Comparison of ENCODE assay signal across 9 cellular contexts in the genomic region with DNA sequence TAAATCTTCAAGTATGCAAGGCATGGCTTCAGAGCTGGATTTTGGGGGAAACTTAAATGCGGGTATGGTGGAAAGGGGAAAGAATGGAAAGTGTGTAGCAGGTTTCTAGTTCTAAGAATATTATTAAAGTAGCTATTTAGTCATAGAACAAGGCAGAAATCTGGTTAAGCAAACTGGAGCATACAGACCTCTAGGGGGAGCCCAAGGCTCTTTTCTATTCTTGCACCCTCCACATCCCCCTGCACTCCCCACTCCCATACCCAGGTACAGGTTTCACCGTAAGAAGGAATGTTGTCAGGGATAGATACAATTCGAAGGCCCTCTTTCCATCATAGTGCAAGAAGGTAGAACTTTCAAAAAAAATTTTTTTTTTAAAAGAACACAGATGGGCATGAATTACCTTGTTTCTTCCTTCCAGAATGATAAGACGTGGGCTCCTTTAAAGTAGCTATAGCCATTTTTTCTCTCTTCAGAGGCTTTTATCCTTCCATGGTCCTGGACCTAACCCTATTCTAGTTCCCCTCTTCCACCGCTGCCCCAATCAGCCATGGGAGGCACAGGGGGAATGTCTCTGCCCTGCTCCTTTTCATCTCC. TPM values are rescaled to one million over a fixed set of nuclear protein-coding genes. Genes with fewer than 3 reads are reported as not detected.
DNase-seq lines count a peak whose midpoint lies in the region; ATAC-seq and TF ChIP-seq lines count a peak whose summit lies in the region.
"Had no signal": no experiment of that assay in that cellular context is flagged by ENCODE, and none has a peak within 500 bp of the region (broad histone marks: within the 10 kb centered on the region; RNA-seq: fewer than 3 reads in every experiment).

No MANE protein-coding gene starts in this region.

- H3F3A ChIP-seq in SK-N-SH (replicated peaks; ENCODE audit: insufficient read depth) = no peaks in the 10 kb centered on the region

- H3K4me1 Mint-ChIP-seq in activated CD4-positive, alpha-beta memory T cell treated with anti-CD3 and anti-CD28 coated beads for 36 hours (ENCODE audit: low read depth) = no peaks in the 10 kb centered on the region
- no peaks in the 10 kb centered on the region for H3K4me1 Mint-ChIP-seq in activated CD4-positive, alpha-beta memory T cell treated with anti-CD3 and anti-CD28 coated beads, Interleukin-2, amount 10 ng/mL, durations not matched to agents 7 days and 5 days
- H3K4me1 Mint-ChIP-seq in T-helper 17 cell = no peaks in the 10 kb centered on the region

- POLR2A ChIA-PET in activated CD4-positive, alpha-beta memory T cell treated with anti-CD3 and anti-CD28 coated beads for 36 hours (lab: Charles Lee) = no interaction called here
- POLR2A ChIA-PET in activated CD4-positive, alpha-beta memory T cell treated with anti-CD3 and anti-CD28 coated beads, Interleukin-2, amount 10 ng/mL, durations not matched to agents 7 days and 5 days (lab: Charles Lee) = no interaction called here
- POLR2A ChIA-PET in SK-N-SH (lab: Yijun Ruan, JAX) = interaction anchor here (0.6 to 1.0 kb wide), 2 partner anchors 26 to 262 kb away, joined by 3 read pairs; no protein-coding TSS in a partner anchor

- no peak overlapping the region for H3K4me3 Mint-ChIP-seq in activated CD4-positive, alpha-beta memory T cell treated with anti-CD3 and anti-CD28 coated beads for 36 hours
- no peak overlapping the region for H3K4me3 Mint-ChIP-seq in activated CD4-positive, alpha-beta memory T cell treated with anti-CD3 and anti-CD28 coated beads, Interleukin-2, amount 10 ng/mL, durations not matched to agents 7 days and 5 days
- H3K4me3 Mint-ChIP-seq in T-helper 17 cell = no peak overlapping the region
- H3K4me3 Mint-ChIP-seq: dendritic cell treated with granulocyte-macrophage colony-stimulating factor and Interleukin-4, amounts not matched to agents 40 ng/mL and 50 ng/mL, for 4 days had no signal

- TF ChIP-seq RAD21 in SK-N-SH (IDR thresholded peaks at IDR 0.05; ENCODE audit: low read length) = peak; percentile 81

- intact Hi-C loops in activated CD4-positive, alpha-beta memory T cell treated with anti-CD3 and anti-CD28 coated beads for 36 hours (cut with micrococcal nuclease) = loop anchor here (1.0 kb wide), 1 partner anchor 261 kb away; no protein-coding TSS in a partner anchor
- intact Hi-C loops in left ventricle myocardium inferior (cut with micrococcal nuclease) (no loop called here), upper lobe of right lung (cut with DNase I) (no loop called here)

- no peaks in the 10 kb centered on the region for H3K4me1 ChIP-seq in SK-N-SH (ENCODE audit: control insufficient read depth in 1 of 2, insufficient read depth in 2 of 2, low read depth in 1 of 2, low read length in 1 of 2)
- H3K4me1 ChIP-seq in left ventricle myocardium inferior = no peaks in the 10 kb centered on the region
- H3K4me1 ChIP-seq in upper lobe of right lung = no peaks in the 10 kb centered on the region

- no peak overlapping the region for H3K4me2 ChIP-seq in SK-N-SH

- no peak overlapping the region for H2AFZ ChIP-seq in SK-N-SH (ENCODE audit: low read depth)

- H3K27ac ChIP-seq in SK-N-SH (ENCODE audit: low read depth in 2 of 2, low read length in 1 of 2) (no peak overlapping the region), left ventricle myocardium inferior (replicated peaks) (no peak overlapping the region), upper lobe of right lung (no peak overlapping the region)

- peak; percentile 76 for ATAC-seq in upper lobe of right lung
- no peak for ATAC-seq in T-helper 17 cell

- H3K36me3 ChIP-seq in H7 (replicated peaks; ENCODE audit: control insufficient read depth, insufficient read depth, low read length) (no peaks in the 10 kb centered on the region), MG63 (no peaks in the 10 kb centered on the region), SK-N-SH (replicated peaks in 1 of 2; ENCODE audit: control insufficient read depth in 1 of 2, insufficient read depth in 2 of 2, low read length in 1 of 2) (no peaks in the 10 kb centered on the region), left ventricle myocardium inferior (no peaks in the 10 kb centered on the region), upper lobe of right lung (no peaks in the 10 kb centered on the region)

- CTCF ChIA-PET in activated CD4-positive, alpha-beta memory T cell treated with anti-CD3 and anti-CD28 coated beads for 36 hours (lab: Charles Lee) = interaction anchor here (1.0 to 3.2 kb wide), 4 partner anchors 23 to 263 kb away, joined by 3 to 23 read pairs (median 4); no protein-coding TSS in a partner anchor
- CTCF ChIA-PET in activated CD4-positive, alpha-beta memory T cell treated with anti-CD3 and anti-CD28 coated beads, Interleukin-2, amount 10 ng/mL, durations not matched to agents 7 days and 5 days (lab: Charles Lee) = interaction anchor here (0.8 to 1.8 kb wide), 7 partner anchors 13 to 261 kb away, joined by 3 to 13 read pairs (median 3); partner anchors contain the start of gene GPR85
- CTCF ChIA-PET in SK-N-SH (lab: Yijun Ruan, JAX) = interaction anchor here (0.6 to 6.5 kb wide), 79 partner anchors 8 to 1581 kb away, joined by 3 to 85 read pairs (median 4); partner anchors contain the start of gene GPR85

- no peaks in the 10 kb centered on the region for H4K20me1 ChIP-seq in SK-N-SH (ENCODE audit: insufficient read depth)

- peaks cover 7% of the 10 kb centered on the region for H3K27me3 Mint-ChIP-seq in activated CD4-positive, alpha-beta memory T cell treated with anti-CD3 and anti-CD28 coated beads for 36 hours
- no peaks in the 10 kb centered on the region for H3K27me3 Mint-ChIP-seq in activated CD4-positive, alpha-beta memory T cell treated with anti-CD3 and anti-CD28 coated beads, Interleukin-2, amount 10 ng/mL, durations not matched to agents 7 days and 5 days
- H3K27me3 Mint-ChIP-seq in T-helper 17 cell = peaks cover 23% of the 10 kb centered on the region

- no peak overlapping the region for H3K27ac Mint-ChIP-seq in activated CD4-positive, alpha-beta memory T cell treated with anti-CD3 and anti-CD28 coated beads for 36 hours
- H3K27ac Mint-ChIP-seq in activated CD4-positive, alpha-beta memory T cell treated with anti-CD3 and anti-CD28 coated beads, Interleukin-2, amount 10 ng/mL, durations not matched to agents 7 days and 5 days = no peak overlapping the region
- no peak overlapping the region for H3K27ac Mint-ChIP-seq in T-helper 17 cell
- H3K27ac Mint-ChIP-seq: dendritic cell treated with granulocyte-macrophage colony-stimulating factor and Interleukin-4, amounts not matched to agents 40 ng/mL and 50 ng/mL, for 4 days had no signal

- TF ChIP-seq EP300 in SK-N-SH (IDR thresholded peaks at IDR 0.05; ENCODE audit: borderline replicate concordance in 1 of 2, low read depth in 1 of 2, low read length in 1 of 2) = no peak

- DNase-seq in activated CD4-positive, alpha-beta memory T cell treated with anti-CD3 and anti-CD28 coated beads for 36 hours = peak; percentile 10
- no peak for DNase-seq in activated CD4-positive, alpha-beta memory T cell treated with anti-CD3 and anti-CD28 coated beads, Interleukin-2, amount 10 ng/mL, durations not matched to agents 7 days and 5 days
- DNase-seq in H7 (peak; percentile 46), MG63 (peak; percentile 0), SK-N-SH (peak; percentile 63), left ventricle myocardium inferior (no peak), upper lobe of right lung (no peak), T-helper 17 cell (no peak)

- no peaks in the 10 kb centered on the region for H3K79me2 ChIP-seq in SK-N-SH (ENCODE audit: insufficient read depth)

- H3K4me3 ChIP-seq in H7 (ENCODE audit: insufficient read depth, low read depth, low read length) (no peak overlapping the region), MG63 (no peak overlapping the region), SK-N-SH (ENCODE audit: low read depth in 2 of 2, low read length in 1 of 2) (no peak overlapping the region), left ventricle myocardium inferior (no peak overlapping the region), upper lobe of right lung (no peak overlapping the region)

- no peak overlapping the region for H3K9ac ChIP-seq in SK-N-SH

- H3K9me3 ChIP-seq in MG63 = no peaks in the 10 kb centered on the region
- no peaks in the 10 kb centered on the region for H3K9me3 ChIP-seq in SK-N-SH
- H3K9me3 ChIP-seq in left ventricle myocardium inferior (replicated peaks) = no peaks in the 10 kb centered on the region
- H3K9me3 ChIP-seq in upper lobe of right lung = no peaks in the 10 kb centered on the region
- no peaks in the 10 kb centered on the region for H3K9me3 ChIP-seq in T-helper 17 cell (ENCODE audit: control insufficient read depth, low read length, poor library complexity, severe bottlenecking)

- no peaks in the 10 kb centered on the region; the same call in 1 of the 2 replicates for H3K27me3 ChIP-seq in H7 (ENCODE audit: control insufficient read depth, insufficient read depth, low read length)
- H3K27me3 ChIP-seq in MG63 = no peaks in the 10 kb centered on the region
- no peaks in the 10 kb centered on the region for H3K27me3 ChIP-seq in SK-N-SH (ENCODE audit: insufficient read depth)
- peaks cover 5% of the 10 kb centered on the region for H3K27me3 ChIP-seq in left ventricle myocardium inferior (ENCODE audit: low read depth)
- no peaks in the 10 kb centered on the region for H3K27me3 ChIP-seq in upper lobe of right lung

- no peaks in the 10 kb centered on the region for H3K9me2 ChIP-seq in SK-N-SH

- no peaks in the 10 kb centered on the region for H3K9me3 Mint-ChIP-seq in activated CD4-positive, alpha-beta memory T cell treated with anti-CD3 and anti-CD28 coated beads for 36 hours
- no peaks in the 10 kb centered on the region for H3K9me3 Mint-ChIP-seq in activated CD4-positive, alpha-beta memory T cell treated with anti-CD3 and anti-CD28 coated beads, Interleukin-2, amount 10 ng/mL, durations not matched to agents 7 days and 5 days
- H3K9me3 Mint-ChIP-seq: dendritic cell treated with granulocyte-macrophage colony-stimulating factor and Interleukin-4, amounts not matched to agents 40 ng/mL and 50 ng/mL, for 4 days had no signal

- TF ChIP-seq CTCF in SK-N-SH (IDR thresholded peaks at IDR 0.05) = peak; percentile 99
- peak; percentile 61 for TF ChIP-seq CTCF in left ventricle myocardium inferior (IDR thresholded peaks at IDR 0.05; ENCODE audit: borderline replicate concordance)
- TF ChIP-seq CTCF in upper lobe of right lung (IDR thresholded peaks at IDR 0.05) = peak; percentile 52

- H3K36me3 Mint-ChIP-seq in activated CD4-positive, alpha-beta memory T cell treated with anti-CD3 and anti-CD28 coated beads for 36 hours = no peaks in the 10 kb centered on the region
- H3K36me3 Mint-ChIP-seq in activated CD4-positive, alpha-beta memory T cell treated with anti-CD3 and anti-CD28 coated beads, Interleukin-2, amount 10 ng/mL, durations not matched to agents 7 days and 5 days (ENCODE audit: low read depth) = no peaks in the 10 kb centered on the region
- no peaks in the 10 kb centered on the region for H3K36me3 Mint-ChIP-seq in T-helper 17 cell (ENCODE audit: low read depth)

- 38% methylated on average over 5 of the region's 5 CpGs for WGBS in SK-N-SH (ENCODE audit: low lambda C conversion rate)

RNA-seq across cellular contexts. Expression of gene SMIM30, which starts 41.5 kb away (rescaled TPM):
- 10 to 100 TPM; 37.5 to 41.5 TPM for total RNA-seq in activated CD4-positive, alpha-beta memory T cell treated with anti-CD3 and anti-CD28 coated beads for 36 hours
- total RNA-seq in activated CD4-positive, alpha-beta memory T cell treated with anti-CD3 and anti-CD28 coated beads, Interleukin-2, amount 10 ng/mL, durations not matched to agents 7 days and 5 days = 10 to 100 TPM; 23.1 to 24.8 TPM
- total RNA-seq in H7 (2014; rRNA removed; shearing (Covaris generic)) = 44.7 and 46.1 TPM in 2 replicates
- total RNA-seq in MG63 (2014; rRNA removed; shearing (Covaris generic); ENCODE audit: low replicate concordance) = 44.4 and 45.1 TPM in 2 replicates
- 46.5 and 68.8 TPM in 2 replicates for polyA plus RNA-seq in SK-N-SH (2012; rRNA removed)
- 83.9 and 98.6 TPM in 2 replicates for polyA plus RNA-seq in SK-N-SH (2012; cell fraction: cytosol; rRNA removed)
- 11.7 and 19.9 TPM in 2 replicates for polyA plus RNA-seq in SK-N-SH (2012; cell fraction: nucleus; rRNA removed)
- 148 TPM for total RNA-seq in left ventricle myocardium inferior
- 48.5 TPM for total RNA-seq in upper lobe of right lung
- total RNA-seq in T-helper 17 cell = 10 to 100 TPM in 1 of 2 donors, 1 to 10 TPM in 1; 9.3 to 10.8 TPM

Comparison
In these comparisons a context has a peak if more than half of its experiments do, and no peak if none do; other contexts are left out.
1. DNase-seq: peak in activated CD4-positive, alpha-beta memory T cell treated with anti-CD3 and anti-CD28 coated beads for 36 hours (single experiment), H7 (single experiment), MG63 (single experiment) and SK-N-SH (single experiment); none in activated CD4-positive, alpha-beta memory T cell treated with anti-CD3 and anti-CD28 coated beads, Interleukin-2, amount 10 ng/mL, durations not matched to agents 7 days and 5 days (single experiment), left ventricle myocardium inferior (single experiment), upper lobe of right lung (single experiment) and T-helper 17 cell (0 of 3).
2. Peak in every context shown above with its lines, with median percentiles within 50 percentile points of each other: CTCF ChIP-seq.